20 cellular contexts compared by ENCODE assay signal in genomic region chr1:234402939-234403338, GRCh38. TPM values are rescaled to one million over a fixed set of nuclear protein-coding genes. Genes with fewer than 3 reads are reported as not detected.
DNase-seq lines count a peak whose midpoint lies in the region; ATAC-seq, FAIRE-seq and TF ChIP-seq lines count a peak whose summit lies in the region.
"Had no signal": no experiment of that assay in that cellular context is flagged by ENCODE, and none has a peak within 500 bp of the region (broad histone marks: within the 10 kb centered on the region; RNA-seq: fewer than 3 reads in every experiment).

No MANE protein-coding gene starts in this region.

- H3K4me3 Mint-ChIP-seq in T-helper 2 cell treated with Interferon-gamma antibody and Interleukin-4, amounts not matched to agents 5 μg/mL and 100 μg/mL, for 36 hours = no peak overlapping the region
- H3K4me3 Mint-ChIP-seq in effector memory CD8-positive, alpha-beta T cell = no peak overlapping the region
- H3K4me3 Mint-ChIP-seq: B cell had no signal

- no peaks in the 10 kb centered on the region; the same call in 1 of the 2 replicates for H4K20me1 ChIP-seq in HepG2 (ENCODE audit: insufficient read depth, low read length)

- H3K9me3 ChIP-seq in HepG2 (ENCODE audit: low read length) = no peaks in the 10 kb centered on the region
- H3K9me3 ChIP-seq in right lobe of liver = no peaks in the 10 kb centered on the region
- no peaks in the 10 kb centered on the region for H3K9me3 ChIP-seq in ascending aorta
- H3K9me3 ChIP-seq: lower lobe of right lung, transverse colon had no signal

- TF ChIP-seq CTCF in HepG2 (CRISPR knock-in tag; IDR thresholded peaks at IDR 0.05) = no peak
- no peak for TF ChIP-seq CTCF in right lobe of liver (IDR thresholded peaks at IDR 0.05)
- no peak for TF ChIP-seq CTCF in ascending aorta (IDR thresholded peaks at IDR 0.05)

- no peaks in the 10 kb centered on the region for H3K27me3 Mint-ChIP-seq in T-helper 2 cell treated with Interferon-gamma antibody and Interleukin-4, amounts not matched to agents 5 μg/mL and 100 μg/mL, for 36 hours (ENCODE audit: low read depth)
- H3K27me3 Mint-ChIP-seq in effector memory CD8-positive, alpha-beta T cell = no peaks in the 10 kb centered on the region
- H3K27me3 Mint-ChIP-seq: B cell had no signal

- DNase-seq in T-helper 2 cell treated with Interferon-gamma antibody and Interleukin-4, amounts not matched to agents 5 μg/mL and 100 μg/mL, for 36 hours (ENCODE audit: low spot score) = peak; percentile 2
- DNase-seq in T-helper 2 cell (no peak), HepG2 (ENCODE audit: low spot score) (no peak), right lobe of liver (no peak), ascending aorta (ENCODE audit: low spot score in 2 of 2) (no peak), NCI-H187 (lab: John Stamatoyannopoulos, UW) (no peak)
- DNase-seq in effector memory CD8-positive, alpha-beta T cell = no peak
- DNase-seq in stimulated activated CD4-positive, alpha-beta T cell treated with anti-CD3 and anti-CD28 coated beads, Interleukin-2, amount 100 ng/mL, for 24 hours = no peak
- DNase-seq: amygdala; cortex of kidney; lower lobe of right lung; NCI-H1092 treated with DMSO at 0.1 percent for 48 hours; NCI-H226; NCI-H774; occipital lobe; Right ventricle myocardium superior; stimulated activated CD4-positive, alpha-beta T cell treated with anti-CD3 and anti-CD28 coated beads, Interleukin-4, amount 100 ng/mL, for 24 hours; transverse colon had no signal

- H3K79me2 ChIP-seq in HepG2 (ENCODE audit: insufficient read depth, low read length) = no peaks in the 10 kb centered on the region

- ATAC-seq in HepG2 (no peak), right lobe of liver (no peak)
- ATAC-seq in effector memory CD8-positive, alpha-beta T cell (replicated peaks) = no peak
- ATAC-seq: lower lobe of right lung had no signal

- WGBS in HepG2 (ENCODE audit: low lambda C conversion rate) = 98% methylated on average over 3 of the region's 3 CpGs
- WGBS in right lobe of liver (ENCODE audit: insufficient coverage, low coverage, low lambda C conversion rate, missing lambda C conversion rate) = 80% methylated on average over 3 of the region's 3 CpGs

- TF ChIP-seq RAD21 in HepG2 (CRISPR knock-in tag; IDR thresholded peaks at IDR 0.05) = no peak

- H3K27ac ChIP-seq in HepG2 (ENCODE audit: extremely low read length, insufficient read depth, low read length) = no peak overlapping the region
- no peak overlapping the region for H3K27ac ChIP-seq in right lobe of liver
- H3K27ac ChIP-seq in ascending aorta = no peak overlapping the region
- H3K27ac ChIP-seq: lower lobe of right lung, transverse colon had no signal

- no peak overlapping the region for H3K9ac ChIP-seq in HepG2 (ENCODE audit: insufficient read depth, low read depth, low read length)

- TF ChIP-seq POLR2A in HepG2 (IDR thresholded peaks at IDR 0.05; ENCODE audit: insufficient read depth in 1 of 2, low read depth in 2 of 2, low read length in 2 of 2) (no peak), right lobe of liver (IDR thresholded peaks at IDR 0.05) (no peak)

- FAIRE-seq in HepG2 (lab: Jason Lieb, UNC) = no peak

- intact Hi-C loops in HepG2 (cut with micrococcal nuclease; ENCODE audit: unreplicated experiment) (no loop called here), right lobe of liver (cut with DNase I) (no loop called here), ascending aorta (cut with DNase I) (no loop called here)

- H3K27me3 ChIP-seq in HepG2 (ENCODE audit: control insufficient read depth in 1 of 2, insufficient read depth in 2 of 2, low read length in 2 of 2) = no peaks in the 10 kb centered on the region
- no peaks in the 10 kb centered on the region for H3K27me3 ChIP-seq in right lobe of liver
- no peaks in the 10 kb centered on the region for H3K27me3 ChIP-seq in ascending aorta
- H3K27me3 ChIP-seq: transverse colon had no signal

- peaks cover 55% of the 10 kb centered on the region for H3K4me1 Mint-ChIP-seq in T-helper 2 cell treated with Interferon-gamma antibody and Interleukin-4, amounts not matched to agents 5 μg/mL and 100 μg/mL, for 36 hours (ENCODE audit: low read depth)
- peaks cover 16 to 37% of the 10 kb centered on the region in 2 donors for H3K4me1 Mint-ChIP-seq in effector memory CD8-positive, alpha-beta T cell (ENCODE audit: low read depth in 2 of 2)

- no peak overlapping the region for H2AFZ ChIP-seq in HepG2 (ENCODE audit: low read length)

- H3K36me3 ChIP-seq in HepG2 (replicated peaks in 1 of 2; ENCODE audit: control insufficient read depth in 1 of 2, insufficient read depth in 2 of 2, low read length in 2 of 2) = peaks cover 3 to 16% of the 10 kb centered on the region in 2 experiments; a peak in 4 of 5 replicates
- no peaks in the 10 kb centered on the region for H3K36me3 ChIP-seq in right lobe of liver
- peaks cover 0 to 3% of the 10 kb centered on the region in 2 donors for H3K36me3 ChIP-seq in ascending aorta
- H3K36me3 ChIP-seq: lower lobe of right lung, transverse colon had no signal

- in situ Hi-C loops in HepG2 (cut with HindIII; ENCODE audit: extremely low pct_ligation_motif_present, low pct_unique_long_range_greater_than_20kb) = no loop called here

- H3K36me3 Mint-ChIP-seq in T-helper 2 cell treated with Interferon-gamma antibody and Interleukin-4, amounts not matched to agents 5 μg/mL and 100 μg/mL, for 36 hours (ENCODE audit: low read depth) = peaks cover 42% of the 10 kb centered on the region
- no peaks in the 10 kb centered on the region for H3K36me3 Mint-ChIP-seq in effector memory CD8-positive, alpha-beta T cell (ENCODE audit: insufficient read depth)

- peak overlapping the region; percentile 70 for H3K27ac Mint-ChIP-seq in T-helper 2 cell treated with Interferon-gamma antibody and Interleukin-4, amounts not matched to agents 5 μg/mL and 100 μg/mL, for 36 hours
- H3K27ac Mint-ChIP-seq in effector memory CD8-positive, alpha-beta T cell = peak overlapping the region; percentile 0 to 36
- H3K27ac Mint-ChIP-seq: B cell had no signal

- no TSS peak for BruUV-seq in HepG2 (replicated peaks; lab: Mats Ljungman, UMichigan)

- no peak for TF ChIP-seq EP300 in HepG2 (IDR thresholded peaks at IDR 0.05; ENCODE audit: low read depth in 2 of 2, low read length in 2 of 2)
- no peak for TF ChIP-seq EP300 in HepG2 (CRISPR knock-in tag; IDR thresholded peaks at IDR 0.05; ENCODE audit: borderline replicate concordance)

- POLR2A ChIA-PET in HepG2 (lab: Yijun Ruan, JAX) = no interaction called here

- H3K9me3 Mint-ChIP-seq in T-helper 2 cell treated with Interferon-gamma antibody and Interleukin-4, amounts not matched to agents 5 μg/mL and 100 μg/mL, for 36 hours = no peaks in the 10 kb centered on the region
- H3K9me3 Mint-ChIP-seq in effector memory CD8-positive, alpha-beta T cell = no peaks in the 10 kb centered on the region

- peaks cover 4% of the 10 kb centered on the region; the same call in 1 of the 2 replicates for H3K4me1 ChIP-seq in HepG2 (ENCODE audit: insufficient read depth, low read length)
- peaks cover 0 to 9% (median 2%) of the 10 kb centered on the region in 4 donors for H3K4me1 ChIP-seq in right lobe of liver
- H3K4me1 ChIP-seq in ascending aorta = no peaks in the 10 kb centered on the region

- H3K4me2 ChIP-seq in HepG2 (ENCODE audit: low read depth, low read length) = no peak overlapping the region
- H3K4me2 ChIP-seq: smooth muscle cell had no signal

- H3K4me3 ChIP-seq in HepG2 (replicated peaks in 1 of 3; ENCODE audit: insufficient read depth in 1 of 3, low read depth in 2 of 3, low read length in 3 of 3) (no peak overlapping the region), right lobe of liver (no peak overlapping the region), ascending aorta (no peak overlapping the region)
- H3K4me3 ChIP-seq: lower lobe of right lung, smooth muscle cell, transverse colon had no signal

- CTCF ChIA-PET in HepG2 (lab: Yijun Ruan, JAX; ENCODE audit: low intra/inter-chr PET ratio, low total read pairs) = no interaction called here

TF ChIP-seq in HepG2, 621 proteins besides CTCF, POLR2A, EP300 and RAD21 (continues in another document):
- TF ChIP-seq ZNF570 (CRISPR knock-in tag; IDR thresholded peaks at IDR 0.05; ENCODE audit: borderline replicate concordance) (no peak), ATF7 (IDR thresholded peaks at IDR 0.05) (peak; percentile 62), ATF7 (CRISPR knock-in tag; IDR thresholded peaks at IDR 0.05) (no peak), ZNF335 (CRISPR knock-in tag; IDR thresholded peaks at IDR 0.05) (no peak)

RNA-seq across cellular contexts. Expression of gene COA6, which starts 29.7 kb away (rescaled TPM):
- total RNA-seq in HepG2 (2016; rRNA removed; fragmentation: Illumina TruSeq; extraction: Trizol) (104 and 158 TPM in 2 replicates), right lobe of liver (10 to 100 TPM; 12.8 to 29.3 (median 16.2) TPM), ascending aorta (not detected)
- total RNA-seq in HepG2 (2016; cell fraction: cytosol; rRNA removed; fragmentation: Illumina TruSeq; extraction: Trizol; ENCODE audit: low read depth) = 65.3 and 66.5 TPM in 2 replicates
- total RNA-seq in HepG2 (2016; cell fraction: insoluble cytoplasmic fraction; rRNA removed; fragmentation: Illumina TruSeq; extraction: Trizol) = 117 and 175 TPM in 2 replicates
- total RNA-seq in HepG2 (2016; cell fraction: membrane; rRNA removed; fragmentation: Illumina TruSeq; extraction: Trizol) = 73.2 and 76.4 TPM in 2 replicates
- 44.6 and 50.4 TPM in 2 replicates for total RNA-seq in HepG2 (2016; cell fraction: nucleus; rRNA removed; fragmentation: Illumina TruSeq; extraction: Trizol)
- 29.1 and 32.4 TPM in 2 replicates for polyA plus RNA-seq in HepG2 (2011; rRNA removed)
- polyA plus RNA-seq in HepG2 (2011; cell fraction: cytosol; rRNA removed) = 37.1 and 37.6 TPM in 2 replicates
- 12.7 and 13.3 TPM in 2 replicates for polyA plus RNA-seq in HepG2 (2011; cell fraction: nucleus; rRNA removed)
- 49.6 and 68.8 TPM in 2 replicates for polyA plus RNA-seq in HepG2 (2012)
- polyA plus RNA-seq in HepG2 (2016; cell fraction: cytosol; fragmentation: Illumina TruSeq; extraction: Trizol; ENCODE audit: low read depth) = 84.3 and 106 TPM in 2 replicates
- polyA plus RNA-seq in HepG2 (2016; cell fraction: insoluble cytoplasmic fraction; fragmentation: Illumina TruSeq; extraction: Trizol; ENCODE audit: low read depth) = 196 and 215 TPM in 2 replicates
- polyA plus RNA-seq in HepG2 (2016; cell fraction: membrane; fragmentation: Illumina TruSeq; extraction: Trizol; ENCODE audit: low read depth) = 84.2 and 92.6 TPM in 2 replicates
- 92.2 and 92.5 TPM in 2 replicates for polyA plus RNA-seq in HepG2 (2016; cell fraction: nucleus; fragmentation: Illumina TruSeq; extraction: Trizol; ENCODE audit: insufficient read depth, low read depth)
- 12.7 and 15.1 TPM in 2 replicates for polyA minus RNA-seq in HepG2 (2011; rRNA and poly(A)+ RNA removed; ENCODE audit: low replicate concordance)
- 16.5 and 16.7 TPM in 2 replicates for polyA minus RNA-seq in HepG2 (2011; cell fraction: cytosol; rRNA and poly(A)+ RNA removed)
- 12.4 and 16.9 TPM in 2 replicates for polyA minus RNA-seq in HepG2 (2011; cell fraction: nucleus; rRNA and poly(A)+ RNA removed)

Comparison
In these comparisons a context has a peak if more than half of its experiments do, and no peak if none do; other contexts are left out.
1. RNA of gene COA6, which starts 29.7 kb away (total RNA-seq): 44.6 to 175 TPM in HepG2 and 12.8 to 29.3 TPM in right lobe of liver; not detected in ascending aorta (single experiment); every median in the first group is over 10 times any median in the second.